In genomic region chr5:150400327-150401075, GRCh38 we compare ENCODE assay signal across 13 cellular contexts. TPM values are rescaled to one million over a fixed set of nuclear protein-coding genes. Genes with fewer than 3 reads are reported as not detected.
A peak's percentile ranks its signal among the peaks of the same experiment; 100 is the strongest.
DNase-seq lines count a peak whose midpoint lies in the region; ATAC-seq and TF ChIP-seq lines count a peak whose summit lies in the region.
"Had no signal": no experiment of that assay in that cellular context is flagged by ENCODE, and none has a peak within 500 bp of the region (broad histone marks: within the 10 kb centered on the region; RNA-seq: fewer than 3 reads in every experiment).

No MANE protein-coding gene starts in this region.

- H3K4me3 ChIP-seq in left ventricle myocardium inferior, result no peak overlapping the region
- no peak overlapping the region for H3K4me3 ChIP-seq in OCI-LY3 (ENCODE audit: low read length)
- H3K4me3 ChIP-seq in tibial nerve, result no peak overlapping the region
- H3K4me3 ChIP-seq: MG63, psoas muscle had no signal

- H3K4me1 ChIP-seq in left ventricle myocardium inferior (peaks cover 9% of the 10 kb centered on the region), OCI-LY3 (ENCODE audit: low read length) (no peaks in the 10 kb centered on the region), tibial nerve (peaks cover 0 to 11% (median 0%) of the 10 kb centered on the region in 4 donors)
- H3K4me1 ChIP-seq: psoas muscle had no signal

- TF ChIP-seq CTCF in left ventricle myocardium inferior (IDR thresholded peaks at IDR 0.05; ENCODE audit: borderline replicate concordance) (no peak), OCI-LY3 (IDR thresholded peaks at IDR 0.05; ENCODE audit: low read depth, low read length) (no peak), tibial nerve (IDR thresholded peaks at IDR 0.05) (no peak)

- intact Hi-C loops in left ventricle myocardium superior (cut with micrococcal nuclease), result no loop called here
- intact Hi-C loops in left ventricle myocardium inferior (cut with micrococcal nuclease), result no loop called here

- DNase-seq in left ventricle myocardium superior, result peak; percentile 22
- DNase-seq in left ventricle myocardium inferior, result no peak
- no peak for DNase-seq in germinal center (ENCODE audit: low spot score)
- DNase-seq in mesenteric fat pad (ENCODE audit: low spot score), result no peak
- DNase-seq in tibial nerve (ENCODE audit: low spot score in 2 of 2), result no peak
- no peak for DNase-seq in NCI-H2081 treated with DMSO at 0.1 percent for 48 hours (lab: John Stamatoyannopoulos, UW)
- DNase-seq: activated CD4-positive, alpha-beta T cell treated with anti-CD3 and anti-CD28 coated beads for 36 hours; GDM1; MG63; psoas muscle; SW 1271 had no signal

- H3K4me2 ChIP-seq in OCI-LY3 (ENCODE audit: low read length), result no peak overlapping the region

- peaks cover 7% of the 10 kb centered on the region; the same call in 1 of the 2 replicates for H3K79me2 ChIP-seq in OCI-LY3 (ENCODE audit: low read length)

- H2AFZ ChIP-seq in OCI-LY3 (ENCODE audit: low read depth, low read length), result no peak overlapping the region

- no peak for TF ChIP-seq POLR2A in tibial nerve (IDR thresholded peaks at IDR 0.05)

- ATAC-seq in left ventricle myocardium superior, result no peak
- ATAC-seq: activated CD4-positive, alpha-beta T cell treated with anti-CD3 and anti-CD28 coated beads for 36 hours; psoas muscle had no signal

- peaks cover 70% of the 10 kb centered on the region for H3K36me3 ChIP-seq in left ventricle myocardium inferior
- peaks cover 59% of the 10 kb centered on the region for H3K36me3 ChIP-seq in OCI-LY3 (replicated peaks; ENCODE audit: low read depth, low read length)
- H3K36me3 ChIP-seq in tibial nerve, result peaks cover 0 to 100% (median 33%) of the 10 kb centered on the region in 3 donors

- peaks cover 64% of the 10 kb centered on the region for H4K20me1 ChIP-seq in OCI-LY3 (ENCODE audit: insufficient read depth, low read length)

- H3K27me3 ChIP-seq in left ventricle myocardium inferior (ENCODE audit: low read depth) (no peaks in the 10 kb centered on the region), OCI-LY3 (ENCODE audit: low read depth, low read length) (no peaks in the 10 kb centered on the region), tibial nerve (no peaks in the 10 kb centered on the region)
- H3K27me3 ChIP-seq: MG63 had no signal

- no peaks in the 10 kb centered on the region for H3K9me3 ChIP-seq in left ventricle myocardium inferior (replicated peaks)
- no peaks in the 10 kb centered on the region for H3K9me3 ChIP-seq in OCI-LY3 (ENCODE audit: insufficient read depth, low read length)
- H3K9me3 ChIP-seq in tibial nerve, result no peaks in the 10 kb centered on the region
- H3K9me3 ChIP-seq: MG63, psoas muscle had no signal

- WGBS in tibial nerve, 2 donors, result 83 to 86% methylated on average over 12 of the region's 12 CpGs

- H3K27ac ChIP-seq in left ventricle myocardium inferior (replicated peaks), result no peak overlapping the region
- H3K27ac ChIP-seq in OCI-LY3 (ENCODE audit: low read length), result peak overlapping the region; percentile 57
- H3K27ac ChIP-seq in cingulate gyrus (ENCODE audit: low read depth, low read length), result peak overlapping the region; percentile 19
- H3K27ac ChIP-seq in tibial nerve, result no peak overlapping the region
- H3K27ac ChIP-seq: psoas muscle had no signal

- H3K9ac ChIP-seq in OCI-LY3 (ENCODE audit: low read length), result no peak overlapping the region

- no peak for TF ChIP-seq EP300 in tibial nerve (IDR thresholded peaks at IDR 0.05)

RNA-seq across cellular contexts. Expression of gene CD74, which starts 12.2 kb away (rescaled TPM):
- total RNA-seq in left ventricle myocardium superior (341 TPM), left ventricle myocardium inferior (251 TPM), mesenteric fat pad (486 TPM), tibial nerve (1,000 to 10,000 TPM in 1 of 4 donors, 100 to 1,000 TPM in 3; 309 to 1,049 (median 557) TPM)

RNA-seq across cellular contexts. Expression of gene TCOF1, which starts 43.0 kb away (rescaled TPM):
- 21.0 TPM for total RNA-seq in left ventricle myocardium superior
- 19.3 TPM for total RNA-seq in left ventricle myocardium inferior
- 26.1 TPM for total RNA-seq in mesenteric fat pad
- total RNA-seq in tibial nerve, result 10 to 100 TPM; 32.1 to 64.8 (median 38.7) TPM

RNA-seq across cellular contexts. Expression of gene RPS14, which starts 49.0 kb away (rescaled TPM):
- total RNA-seq in left ventricle myocardium superior (1,255 TPM), left ventricle myocardium inferior (1,202 TPM), mesenteric fat pad (1,447 TPM), tibial nerve (1,000 to 10,000 TPM; 2,328 to 3,623 (median 2,710) TPM)

Comparison
In these comparisons a context has a peak if more than half of its experiments do, and no peak if none do; other contexts are left out.
1. H3K27ac ChIP-seq: peak in OCI-LY3 (single experiment) and cingulate gyrus (single experiment); none in left ventricle myocardium inferior (single experiment) and tibial nerve (0 of 4).